ENCODE assay signal across 17 cellular contexts in the genomic region with DNA sequence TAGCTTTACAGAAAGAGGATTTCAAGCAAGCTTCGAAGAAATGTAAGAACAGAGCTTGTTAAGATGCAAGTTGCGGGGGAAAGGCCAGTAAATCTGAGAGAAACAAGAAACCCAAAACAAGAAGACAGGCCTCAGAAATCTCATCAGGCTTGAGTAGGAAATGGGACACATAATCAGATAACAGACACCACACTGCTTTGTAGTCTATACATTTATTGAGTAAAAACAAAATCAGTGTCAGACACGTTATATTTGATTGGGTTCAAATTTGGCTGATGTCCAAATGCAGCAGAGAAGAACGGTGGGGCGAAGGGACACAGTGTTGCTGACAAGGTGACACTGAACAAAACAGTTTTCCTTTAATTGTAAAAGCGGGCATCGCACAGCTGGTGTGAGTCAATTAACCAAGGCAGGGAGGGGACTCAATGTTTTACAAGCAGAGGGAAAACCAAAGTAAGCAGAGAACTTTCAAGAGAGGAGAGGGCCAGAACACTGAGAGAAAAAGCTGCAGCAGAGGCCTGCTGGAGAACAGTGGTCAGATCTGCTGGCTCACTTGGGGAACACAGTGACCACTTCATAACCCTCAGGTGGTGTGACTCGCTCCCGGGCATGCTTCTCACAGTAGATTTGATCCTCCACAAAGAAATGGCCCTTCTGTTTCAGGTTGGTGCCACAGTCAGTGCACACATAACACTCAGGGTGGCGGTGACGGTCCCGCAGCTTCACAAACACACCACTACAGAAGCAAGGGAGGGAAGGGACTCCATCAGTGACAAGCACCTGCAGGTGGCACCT. TPM values are rescaled to one million over a fixed set of nuclear protein-coding genes. Genes with fewer than 3 reads are reported as not detected.
DNase-seq lines count a peak whose midpoint lies in the region; ATAC-seq and TF ChIP-seq lines count a peak whose summit lies in the region.
"Had no signal": no experiment of that assay in that cellular context is flagged by ENCODE, and none has a peak within 500 bp of the region (broad histone marks: within the 10 kb centered on the region; RNA-seq: fewer than 3 reads in every experiment).

No MANE protein-coding gene starts in this region.

- H3K9ac ChIP-seq in OCI-LY3 (ENCODE audit: low read length) (no peak overlapping the region), smooth muscle cell (ENCODE audit: low read depth) (no peak overlapping the region)

- intact Hi-C loops in activated naive CD4-positive, alpha-beta T cell treated with anti-CD3 and anti-CD28 coated beads for 36 hours (cut with micrococcal nuclease), result loop anchor here (2.0 to 10.0 kb wide), 4 partner anchors 53 to 1533 kb away; a partner anchor contains a TSS

- peaks cover 5% of the 10 kb centered on the region; the same call in 1 of the 2 replicates for H3K9me3 ChIP-seq in OCI-LY3 (ENCODE audit: insufficient read depth, low read length)
- H3K9me3 ChIP-seq in smooth muscle cell (replicated peaks; ENCODE audit: low read depth), result no peaks in the 10 kb centered on the region
- H3K9me3 ChIP-seq: ovary, SJSA1 had no signal

- 73% methylated on average over 12 of the region's 12 CpGs for WGBS in smooth muscle cell (ENCODE audit: low lambda C conversion rate)

- no peak for ATAC-seq in central memory CD8-positive, alpha-beta T cell (replicated peaks; ENCODE audit: extremely low read depth, poor library complexity, severe bottlenecking)
- ATAC-seq in GM18867 (IDR thresholded peaks at IDR 0.05; ENCODE audit: unreplicated experiment), result no peak

- H3K36me3 Mint-ChIP-seq in activated naive CD4-positive, alpha-beta T cell treated with anti-CD3 and anti-CD28 coated beads, Interleukin-2, amount 10 ng/mL, durations not matched to agents 7 days and 5 days, result peaks cover 7% of the 10 kb centered on the region
- no peaks in the 10 kb centered on the region for H3K36me3 Mint-ChIP-seq in activated naive CD4-positive, alpha-beta T cell treated with anti-CD3 and anti-CD28 coated beads for 36 hours (ENCODE audit: low read depth)
- H3K36me3 Mint-ChIP-seq in central memory CD8-positive, alpha-beta T cell (ENCODE audit: insufficient read depth), result peaks cover 12% of the 10 kb centered on the region

- H3K27me3 ChIP-seq in OCI-LY3 (ENCODE audit: low read depth, low read length), result peaks cover 55% of the 10 kb centered on the region
- no peaks in the 10 kb centered on the region for H3K27me3 ChIP-seq in smooth muscle cell (ENCODE audit: low read depth)
- H3K27me3 ChIP-seq: ovary, SJSA1 had no signal

- H2AFZ ChIP-seq in OCI-LY3 (ENCODE audit: low read depth, low read length) (no peak overlapping the region), smooth muscle cell (ENCODE audit: low read depth) (no peak overlapping the region)

- no peak for DNase-seq in activated naive CD4-positive, alpha-beta T cell treated with anti-CD3 and anti-CD28 coated beads, Interleukin-2, amount 10 ng/mL, durations not matched to agents 7 days and 5 days
- no peak for DNase-seq in activated naive CD4-positive, alpha-beta T cell treated with anti-CD3 and anti-CD28 coated beads for 36 hours
- no peak for DNase-seq in central memory CD8-positive, alpha-beta T cell (ENCODE audit: low spot score in 2 of 2)
- DNase-seq in smooth muscle cell (lab: John Stamatoyannopoulos, UW; ENCODE audit: unreplicated experiment) (no peak), DMS153 (lab: John Stamatoyannopoulos, UW) (no peak), substantia nigra (lab: John Stamatoyannopoulos, UW) (no peak)
- DNase-seq: activated T-cell treated with anti-CD3 and anti-CD28 coated beads, Interleukin-2, amount 50 U/mL, for 48 hours; GOT3; hypothalamus; NCI-H1105 treated with DMSO at 0.1 percent for 48 hours; NCI-H526 treated with DMSO at 0.1 percent for 48 hours; ovary; stimulated activated CD8-positive, alpha-beta memory T cell treated with anti-CD3 and anti-CD28 coated beads, Interleukin-4, amount 100 ng/mL, for 48 hours had no signal

- H3K4me1 ChIP-seq in OCI-LY3 (ENCODE audit: low read length), result peaks cover 39% of the 10 kb centered on the region
- H3K4me1 ChIP-seq in smooth muscle cell (ENCODE audit: low read depth), result no peaks in the 10 kb centered on the region

- H3K9me3 Mint-ChIP-seq in activated naive CD4-positive, alpha-beta T cell treated with anti-CD3 and anti-CD28 coated beads, Interleukin-2, amount 10 ng/mL, durations not matched to agents 7 days and 5 days, result peaks cover 1% of the 10 kb centered on the region
- no peaks in the 10 kb centered on the region for H3K9me3 Mint-ChIP-seq in activated naive CD4-positive, alpha-beta T cell treated with anti-CD3 and anti-CD28 coated beads for 36 hours
- no peaks in the 10 kb centered on the region for H3K9me3 Mint-ChIP-seq in central memory CD8-positive, alpha-beta T cell

- H3K4me2 ChIP-seq in OCI-LY3 (ENCODE audit: low read length) (peak overlapping the region; percentile 24; the same call in 1 of the 2 replicates), smooth muscle cell (no peak overlapping the region)

- CTCF ChIA-PET in activated naive CD4-positive, alpha-beta T cell treated with anti-CD3 and anti-CD28 coated beads, Interleukin-2, amount 10 ng/mL, durations not matched to agents 7 days and 5 days (lab: Charles Lee), result interaction anchor here (1.3 to 16.0 kb wide), 3 partner anchors 9 to 126 kb away, joined by 4 to 320 read pairs (median 13); no protein-coding TSS in a partner anchor
- CTCF ChIA-PET in activated naive CD4-positive, alpha-beta T cell treated with anti-CD3 and anti-CD28 coated beads for 36 hours (lab: Charles Lee), result interaction anchor here (0.7 to 1.4 kb wide), 3 partner anchors 9 to 125 kb away, joined by 3 read pairs; no protein-coding TSS in a partner anchor

- H3K4me3 ChIP-seq in OCI-LY3 (ENCODE audit: low read length) (no peak overlapping the region), smooth muscle cell (no peak overlapping the region)
- H3K4me3 ChIP-seq: lung, ovary, SJSA1 had no signal

- H3K4me3 Mint-ChIP-seq in activated naive CD4-positive, alpha-beta T cell treated with anti-CD3 and anti-CD28 coated beads, Interleukin-2, amount 10 ng/mL, durations not matched to agents 7 days and 5 days, result no peak overlapping the region
- no peak overlapping the region for H3K4me3 Mint-ChIP-seq in activated naive CD4-positive, alpha-beta T cell treated with anti-CD3 and anti-CD28 coated beads for 36 hours
- H3K4me3 Mint-ChIP-seq in central memory CD8-positive, alpha-beta T cell, result no peak overlapping the region

- peak overlapping the region; percentile 70 for H3K27ac Mint-ChIP-seq in activated naive CD4-positive, alpha-beta T cell treated with anti-CD3 and anti-CD28 coated beads, Interleukin-2, amount 10 ng/mL, durations not matched to agents 7 days and 5 days
- H3K27ac Mint-ChIP-seq in activated naive CD4-positive, alpha-beta T cell treated with anti-CD3 and anti-CD28 coated beads for 36 hours, result no peak overlapping the region
- peak overlapping the region; percentile 15 for H3K27ac Mint-ChIP-seq in central memory CD8-positive, alpha-beta T cell (ENCODE audit: low read depth)

- H4K20me1 ChIP-seq in OCI-LY3 (ENCODE audit: insufficient read depth, low read length), result peaks cover 14% of the 10 kb centered on the region
- peaks cover 48% of the 10 kb centered on the region for H4K20me1 ChIP-seq in smooth muscle cell (ENCODE audit: low read depth)

- peaks cover 21% of the 10 kb centered on the region for H3F3A ChIP-seq in smooth muscle cell (ENCODE audit: low read depth)

- no peak for TF ChIP-seq CTCF in OCI-LY3 (IDR thresholded peaks at IDR 0.05; ENCODE audit: low read depth, low read length)
- no peak for TF ChIP-seq CTCF in smooth muscle cell (IDR thresholded peaks at IDR 0.05; ENCODE audit: borderline replicate concordance, insufficient read depth, poor library complexity, severe bottlenecking)

- H3K36me3 ChIP-seq in OCI-LY3 (replicated peaks; ENCODE audit: low read depth, low read length), result peaks cover 12% of the 10 kb centered on the region
- H3K36me3 ChIP-seq in smooth muscle cell (ENCODE audit: low read depth), result no peaks in the 10 kb centered on the region
- H3K36me3 ChIP-seq: ovary had no signal

- H3K79me2 ChIP-seq in OCI-LY3 (ENCODE audit: low read length) (no peaks in the 10 kb centered on the region), smooth muscle cell (ENCODE audit: low read depth) (peaks cover 18% of the 10 kb centered on the region)

- peaks cover 22% of the 10 kb centered on the region for H3K4me1 Mint-ChIP-seq in activated naive CD4-positive, alpha-beta T cell treated with anti-CD3 and anti-CD28 coated beads, Interleukin-2, amount 10 ng/mL, durations not matched to agents 7 days and 5 days
- peaks cover 16% of the 10 kb centered on the region for H3K4me1 Mint-ChIP-seq in activated naive CD4-positive, alpha-beta T cell treated with anti-CD3 and anti-CD28 coated beads for 36 hours (ENCODE audit: low read depth)
- H3K4me1 Mint-ChIP-seq in central memory CD8-positive, alpha-beta T cell, result no peaks in the 10 kb centered on the region

- H3K27ac ChIP-seq in OCI-LY3 (ENCODE audit: low read length), result no peak overlapping the region
- peak overlapping the region; percentile 73 for H3K27ac ChIP-seq in smooth muscle cell (ENCODE audit: low read depth)
- no peak overlapping the region for H3K27ac ChIP-seq in substantia nigra (ENCODE audit: low read depth, low read length, poor library complexity, severe bottlenecking)
- H3K27ac ChIP-seq: ovary had no signal

- no peaks in the 10 kb centered on the region for H3K27me3 Mint-ChIP-seq in activated naive CD4-positive, alpha-beta T cell treated with anti-CD3 and anti-CD28 coated beads, Interleukin-2, amount 10 ng/mL, durations not matched to agents 7 days and 5 days
- peaks cover 17% of the 10 kb centered on the region for H3K27me3 Mint-ChIP-seq in activated naive CD4-positive, alpha-beta T cell treated with anti-CD3 and anti-CD28 coated beads for 36 hours (ENCODE audit: low read depth)
- no peaks in the 10 kb centered on the region for H3K27me3 Mint-ChIP-seq in central memory CD8-positive, alpha-beta T cell

RNA-seq across cellular contexts. Expression of a gene that starts 43.5 kb away (rescaled TPM):
- not detected for total RNA-seq in activated naive CD4-positive, alpha-beta T cell treated with anti-CD3 and anti-CD28 coated beads for 36 hours
- total RNA-seq in smooth muscle cell, result not detected in 2 replicates
- polyA plus RNA-seq in smooth muscle cell, result 0.28 TPM in 1 of 2 replicates, not detected in the other
- total RNA-seq: lung, SJSA1 had no signal
- polyA plus RNA-seq: lung, ovary had no signal

RNA-seq across cellular contexts. Expression of a gene that starts 53.2 kb away (rescaled TPM):
- total RNA-seq in activated naive CD4-positive, alpha-beta T cell treated with anti-CD3 and anti-CD28 coated beads for 36 hours, result under 1 TPM; 0.27 to 0.33 TPM
- total RNA-seq in smooth muscle cell, result 72.4 and 102 TPM in 2 replicates
- 187 and 318 TPM in 2 replicates for polyA plus RNA-seq in smooth muscle cell

Comparison
In these comparisons a context has a peak if more than half of its experiments do, and no peak if none do; other contexts are left out.
1. RNA of a gene that starts 53.2 kb away (total RNA-seq): 72.4 to 102 TPM in smooth muscle cell; 0.27 to 0.33 TPM in activated naive CD4-positive, alpha-beta T cell treated with anti-CD3 and anti-CD28 coated beads for 36 hours; every median in the first group is over 10 times any median in the second.